18 cellular contexts compared by ENCODE assay signal in genomic region chr3:69442771-69443197, GRCh38. TPM values are rescaled to one million over a fixed set of nuclear protein-coding genes. Genes with fewer than 3 reads are reported as not detected.
A peak's percentile ranks its signal among the peaks of the same experiment; 100 is the strongest.
DNase-seq lines count a peak whose midpoint lies in the region; ATAC-seq, FAIRE-seq and TF ChIP-seq lines count a peak whose summit lies in the region.
"Had no signal": no experiment of that assay in that cellular context is flagged by ENCODE, and none has a peak within 500 bp of the region (broad histone marks: within the 10 kb centered on the region; RNA-seq: fewer than 3 reads in every experiment).

No MANE protein-coding gene starts in this region.

- TF ChIP-seq CTCF in type B pancreatic cell (conservative IDR thresholded peaks at IDR 0.05): no peak

- no peak for TF ChIP-seq POLR2A in H54 (IDR thresholded peaks at IDR 0.05; ENCODE audit: low read depth, low read length)

- DNase-seq in activated T-cell treated with anti-CD3 and anti-CD28 coated beads for 48 hours (ENCODE audit: low read depth): peak; percentile 15
- no peak for DNase-seq in activated T-cell treated with anti-CD3 and anti-CD28 coated beads for 4 hours
- peak; percentile 84 for DNase-seq in renal cortical epithelial cell (ENCODE audit: low read depth)
- DNase-seq in type B pancreatic cell (ENCODE audit: extremely low spot score, unreplicated experiment): no peak
- DNase-seq in H54 (ENCODE audit: insufficient read length, low spot score): no peak
- no peak for DNase-seq in GDM1 (lab: John Stamatoyannopoulos, UW)
- DNase-seq: ACHN; amygdala; CD4-positive, alpha-beta T cell; DMS79 treated with DMSO at 0.1 percent for 48 hours; left ventricle myocardium superior; NCI-H2171 treated with DMSO at 0.1 percent for 48 hours; stimulated activated naive B cell treated with anti-CD40 and anti-IgM and Interleukin-4, amounts not matched to agents 10 μg/mL and 1 μg/mL and 100 μg/mL, for 72 hours; uterus had no signal

- no peak overlapping the region for H3K4me3 Mint-ChIP-seq in type B pancreatic cell
- H3K4me3 Mint-ChIP-seq: CD4-positive, alpha-beta T cell; stimulated activated naive B cell treated with anti-CD40 and anti-IgM and Interleukin-4, amounts not matched to agents 10 μg/mL and 1 μg/mL and 100 μg/mL, for 72 hours had no signal

- no peaks in the 10 kb centered on the region for H3K27me3 Mint-ChIP-seq in type B pancreatic cell
- H3K27me3 Mint-ChIP-seq: CD4-positive, alpha-beta T cell had no signal

- FAIRE-seq in H54 (lab: Jason Lieb, UNC): no peak
- FAIRE-seq: frontal cortex, K562 had no signal

- peaks cover 12% of the 10 kb centered on the region for H3K4me1 Mint-ChIP-seq in type B pancreatic cell (ENCODE audit: unreplicated experiment)

- ATAC-seq in GM21717 (IDR thresholded peaks at IDR 0.05; ENCODE audit: unreplicated experiment): peak; percentile 60
- ATAC-seq in HG03432 (IDR thresholded peaks at IDR 0.05; ENCODE audit: unreplicated experiment): peak; percentile 56
- ATAC-seq: K562, left ventricle myocardium superior had no signal

- no peaks in the 10 kb centered on the region for H3K9me3 Mint-ChIP-seq in type B pancreatic cell
- H3K9me3 Mint-ChIP-seq: CD4-positive, alpha-beta T cell had no signal

- no peak overlapping the region for H3K27ac Mint-ChIP-seq in type B pancreatic cell
- H3K27ac Mint-ChIP-seq: CD4-positive, alpha-beta T cell; stimulated activated naive B cell treated with anti-CD40 and anti-IgM and Interleukin-4, amounts not matched to agents 10 μg/mL and 1 μg/mL and 100 μg/mL, for 72 hours had no signal

- H3K36me3 Mint-ChIP-seq in type B pancreatic cell: no peaks in the 10 kb centered on the region
- H3K36me3 Mint-ChIP-seq: stimulated activated naive B cell treated with anti-CD40 and anti-IgM and Interleukin-4, amounts not matched to agents 10 μg/mL and 1 μg/mL and 100 μg/mL, for 72 hours had no signal

RNA-seq across cellular contexts. Expression of gene FRMD4B, which starts 56.9 kb away (rescaled TPM):
- total RNA-seq in renal cortical epithelial cell (20.8 and 24.5 TPM in 2 replicates), type B pancreatic cell (ENCODE audit: low replicate concordance) (37.4 and 38.7 TPM in 2 replicates)

Comparison
In these comparisons a context has a peak if more than half of its experiments do, and no peak if none do; other contexts are left out.
1. DNase-seq: peak in activated T-cell treated with anti-CD3 and anti-CD28 coated beads for 48 hours (single experiment) and renal cortical epithelial cell (single experiment); none in activated T-cell treated with anti-CD3 and anti-CD28 coated beads for 4 hours (single experiment), type B pancreatic cell (single experiment), H54 (single experiment) and GDM1 (single experiment).